In genomic region chr17:76958974-76959373, GRCh38 we compare ENCODE assay signal across 21 cellular contexts.
DNase-seq lines count a peak whose midpoint lies in the region; ATAC-seq and TF ChIP-seq lines count a peak whose summit lies in the region.
"Had no signal": no experiment of that assay in that cellular context is flagged by ENCODE, and none has a peak within 500 bp of the region (broad histone marks: within the 10 kb centered on the region; RNA-seq: fewer than 3 reads in every experiment).

No MANE protein-coding gene starts in this region.

- H4K8ac ChIP-seq in H9 (replicated peaks; ENCODE audit: insufficient read length, low read depth, low read length), result no peak overlapping the region

- intact Hi-C loops in spleen (cut with DNase I; ENCODE audit: low total_unique reads), result no loop called here

- H3K23ac ChIP-seq in H9 (ENCODE audit: insufficient read length, low read depth, low read length), result no peak overlapping the region

- H3K4me1 Mint-ChIP-seq in H9, result peaks cover 15 to 36% of the 10 kb centered on the region in 2 experiments
- H3K4me1 Mint-ChIP-seq in T-helper 17 cell, result peaks cover 3% of the 10 kb centered on the region
- peaks cover 19% of the 10 kb centered on the region for H3K4me1 Mint-ChIP-seq in endothelial cell (ENCODE audit: unreplicated experiment)
- H3K4me1 Mint-ChIP-seq: CD4-positive, CD25-positive, alpha-beta regulatory T cell had no signal

- H3K56ac ChIP-seq in H9 (ENCODE audit: insufficient read length, low read depth, low read length), result no peak overlapping the region

- H3K14ac ChIP-seq in H9 (ENCODE audit: insufficient read depth, low read length), result no peak overlapping the region

- no peaks in the 10 kb centered on the region for H3K36me3 ChIP-seq in spleen
- H3K36me3 ChIP-seq: SJSA1 had no signal

- no peak overlapping the region for H2BK120ac ChIP-seq in H9 (ENCODE audit: low read depth, low read length, poor library complexity, severe bottlenecking)

- H2BK20ac ChIP-seq in H9 (ENCODE audit: low read depth, low read length, poor library complexity, severe bottlenecking), result no peak overlapping the region

- H3K79me2 ChIP-seq in H9 (ENCODE audit: insufficient read depth, low read length), result no peaks in the 10 kb centered on the region

- no peak overlapping the region for H3K4me2 ChIP-seq in H9 (ENCODE audit: insufficient read depth, insufficient read length, low read length)

- H3K4me1 ChIP-seq in H9 (ENCODE audit: insufficient read depth, low read length) (no peaks in the 10 kb centered on the region), spleen (peaks cover 0 to 20% (median 14%) of the 10 kb centered on the region in 6 donors)
- H3K4me1 ChIP-seq: Caco-2, SJSA1 had no signal

- H3K9me3 Mint-ChIP-seq in H9 (no peaks in the 10 kb centered on the region), endothelial cell (ENCODE audit: unreplicated experiment) (no peaks in the 10 kb centered on the region)

- H3K27me3 Mint-ChIP-seq in H9 (ENCODE audit: low read depth), result peaks cover 6% of the 10 kb centered on the region
- H3K27me3 Mint-ChIP-seq in T-helper 17 cell, result no peaks in the 10 kb centered on the region
- H3K27me3 Mint-ChIP-seq in endothelial cell (ENCODE audit: unreplicated experiment), result peaks cover 7% of the 10 kb centered on the region

- H3K23me2 ChIP-seq in H9 (ENCODE audit: insufficient read length, low read depth, low read length, poor library complexity, severe bottlenecking), result no peaks in the 10 kb centered on the region

- H3K4me3 Mint-ChIP-seq in H9 (no peak overlapping the region), T-helper 17 cell (no peak overlapping the region), endothelial cell (ENCODE audit: unreplicated experiment) (no peak overlapping the region)
- H3K4me3 Mint-ChIP-seq: CD4-positive, CD25-positive, alpha-beta regulatory T cell had no signal

- H2AK5ac ChIP-seq in H9 (ENCODE audit: insufficient read length, low read length), result no peak overlapping the region

- no peak overlapping the region for H3T11ph ChIP-seq in H9 (ENCODE audit: low read length)

- H3K27me3 ChIP-seq in H9 (ENCODE audit: insufficient read depth, low read length) (no peaks in the 10 kb centered on the region), spleen (replicated peaks in 1 of 7) (peaks cover 0 to 37% (median 0%) of the 10 kb centered on the region in 7 donors)
- H3K27me3 ChIP-seq: SJSA1 had no signal

- no peak for TF ChIP-seq POLR2A in spleen (IDR thresholded peaks at IDR 0.05)

- H3K9me3 ChIP-seq in H9 (ENCODE audit: control insufficient read depth, low read depth, low read length) (no peaks in the 10 kb centered on the region), T-helper 17 cell (ENCODE audit: control insufficient read depth, low read length, poor library complexity, severe bottlenecking) (no peaks in the 10 kb centered on the region), spleen (no peaks in the 10 kb centered on the region)
- H3K9me3 ChIP-seq: Caco-2, SJSA1 had no signal

- no peak overlapping the region for H3K9ac ChIP-seq in H9 (ENCODE audit: extremely low read depth, insufficient read length, low read length)

- no peak overlapping the region for H3K4me3 ChIP-seq in spleen
- H3K4me3 ChIP-seq: SJSA1 had no signal

- DNase-seq in H9 (no peak), T-helper 17 cell (no peak), endothelial cell (ENCODE audit: low spot score) (no peak), spleen (peak; percentile 37), NCI-H128 (lab: John Stamatoyannopoulos, UW; ENCODE audit: unreplicated experiment) (no peak)
- DNase-seq in stimulated activated CD8-positive, alpha-beta memory T cell treated with anti-CD3 and anti-CD28 coated beads, Interleukin-4, amount 100 ng/mL, for 48 hours, result no peak
- DNase-seq: ACHN; Caco-2; CD4-positive, CD25-positive, alpha-beta regulatory T cell; GF-D8; KBM-7; NCI-H1105 treated with DMSO at 0.1 percent for 48 hours; NCI-H1694 treated with DMSO at 0.1 percent for 48 hours; NCI-H2107; NCI-H2227 treated with DMSO at 0.1 percent for 48 hours; NCI-H510A treated with DMSO at 0.1 percent for 48 hours; SW 1271 had no signal

- peak overlapping the region in 2 of 3 experiments; percentile 50 to 76; a peak in 4 of 7 replicates for H3K27ac Mint-ChIP-seq in H9
- H3K27ac Mint-ChIP-seq in T-helper 17 cell, result peak overlapping the region; percentile 37
- peak overlapping the region; percentile 57 for H3K27ac Mint-ChIP-seq in endothelial cell (ENCODE audit: unreplicated experiment)
- H3K27ac Mint-ChIP-seq: CD4-positive, CD25-positive, alpha-beta regulatory T cell had no signal

- H2BK12ac ChIP-seq in H9 (ENCODE audit: insufficient read length, low read depth, low read length), result no peak overlapping the region

- no peak overlapping the region for H3K18ac ChIP-seq in H9 (ENCODE audit: insufficient read length, low read depth, low read length)

- H2BK15ac ChIP-seq in H9 (ENCODE audit: low read depth, low read length), result no peak overlapping the region

- no peak overlapping the region for H2BK5ac ChIP-seq in H9 (ENCODE audit: insufficient read length, low read length)

- H3K79me1 ChIP-seq in H9 (ENCODE audit: insufficient read depth, low read depth, low read length, poor library complexity, severe bottlenecking), result no peaks in the 10 kb centered on the region

- H2AFZ ChIP-seq in H9 (ENCODE audit: low read length), result no peak overlapping the region

- WGBS in H9 (ENCODE audit: extremely low coverage, insufficient read length, low lambda C conversion rate), result no CpG with 5 or more reads among the region's 9 CpGs
- 72 to 83% (median 81%) methylated on average over 9 of the region's 9 CpGs for WGBS in spleen, 5 donors

- TF ChIP-seq CTCF in H9 (conservative IDR thresholded peaks at IDR 0.05) (no peak), endothelial cell (IDR thresholded peaks at IDR 0.05; ENCODE audit: unreplicated experiment) (no peak), spleen (IDR thresholded peaks at IDR 0.05 in 8 of 11, conservative IDR thresholded peaks at IDR 0.05 in 3 of 11) (no peak)

- H3K4ac ChIP-seq in H9 (ENCODE audit: low read depth, low read length), result no peak overlapping the region

- no peak overlapping the region for H3K27ac ChIP-seq in H9 (ENCODE audit: insufficient read length, low read depth, low read length)
- no peak overlapping the region for H3K27ac ChIP-seq in spleen
- H3K27ac ChIP-seq: SJSA1 had no signal

- H4K5ac ChIP-seq in H9 (ENCODE audit: insufficient read length, low read depth, low read length), result no peak overlapping the region

- H4K20me1 ChIP-seq in H9 (ENCODE audit: control insufficient read depth, insufficient read depth, insufficient read length), result no peaks in the 10 kb centered on the region

- ATAC-seq in T-helper 17 cell, result no peak
- ATAC-seq in HG03196 (IDR thresholded peaks at IDR 0.05; ENCODE audit: unreplicated experiment), result no peak
- no peak for ATAC-seq in GM21825 (IDR thresholded peaks at IDR 0.05; ENCODE audit: unreplicated experiment)
- ATAC-seq: HepG2 had no signal

- no peak overlapping the region for H4K91ac ChIP-seq in H9 (ENCODE audit: insufficient read length, low read depth, low read length)

- H3K36me3 Mint-ChIP-seq in H9 (ENCODE audit: insufficient read depth in 1 of 3, low read depth in 3 of 3) (peaks cover 3 to 6% (median 3%) of the 10 kb centered on the region in 3 experiments; a peak in 4 of 7 replicates), T-helper 17 cell (ENCODE audit: low read depth) (peaks cover 3% of the 10 kb centered on the region), endothelial cell (ENCODE audit: low read depth, unreplicated experiment) (peaks cover 15% of the 10 kb centered on the region)
